10 cellular contexts compared by ENCODE assay signal in the genomic region with DNA sequence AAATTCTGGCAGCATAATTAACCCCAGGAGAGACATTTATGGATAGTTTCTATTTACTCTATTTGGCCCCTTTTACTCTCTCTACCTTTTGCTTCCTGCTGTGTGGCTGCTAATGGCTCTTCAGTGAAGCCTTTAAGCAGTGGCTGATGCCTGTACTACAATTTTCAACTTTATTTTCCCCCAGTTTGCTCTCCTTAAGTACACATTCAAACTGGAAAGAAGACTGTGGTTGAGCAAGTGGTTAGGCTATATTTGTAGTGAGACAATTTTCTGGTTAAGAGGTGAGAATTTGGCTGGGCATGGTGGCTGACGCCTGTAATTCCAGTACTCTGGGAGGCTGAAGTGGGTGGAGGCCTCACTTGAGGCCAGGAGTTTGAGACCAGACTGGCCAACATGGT. TPM values are rescaled to one million over a fixed set of nuclear protein-coding genes. Genes with fewer than 3 reads are reported as not detected.
DNase-seq lines count a peak whose midpoint lies in the region; ATAC-seq lines count a peak whose summit lies in the region.
"Had no signal": no experiment of that assay in that cellular context is flagged by ENCODE, and none has a peak within 500 bp of the region (broad histone marks: within the 10 kb centered on the region; RNA-seq: fewer than 3 reads in every experiment).

No MANE protein-coding gene starts in this region.

- peaks cover 2% of the 10 kb centered on the region for H3K9me3 Mint-ChIP-seq in activated naive CD8-positive, alpha-beta T cell treated with anti-CD3 and anti-CD28 coated beads, Interleukin-2, amount 10 ng/mL, durations not matched to agents 7 days and 5 days

- H3K27me3 Mint-ChIP-seq in activated naive CD8-positive, alpha-beta T cell treated with anti-CD3 and anti-CD28 coated beads, Interleukin-2, amount 10 ng/mL, durations not matched to agents 7 days and 5 days: no peaks in the 10 kb centered on the region

- H3K4me1 Mint-ChIP-seq in activated naive CD8-positive, alpha-beta T cell treated with anti-CD3 and anti-CD28 coated beads, Interleukin-2, amount 10 ng/mL, durations not matched to agents 7 days and 5 days: peaks cover 24% of the 10 kb centered on the region

- peak; percentile 22 for DNase-seq in activated CD4-positive, alpha-beta T cell treated with anti-CD3 and anti-CD28 coated beads for 48 hours
- DNase-seq in activated CD4-positive, alpha-beta T cell treated with anti-CD3 and anti-CD28 coated beads for 1 hour: no peak
- DNase-seq in activated naive CD8-positive, alpha-beta T cell treated with anti-CD3 and anti-CD28 coated beads, Interleukin-2, amount 10 ng/mL, durations not matched to agents 7 days and 5 days: no peak
- DNase-seq in stimulated activated CD8-positive, alpha-beta memory T cell treated with anti-CD3 and anti-CD28 coated beads, Interleukin-15, amount 100 ng/mL, for 48 hours (ENCODE audit: low read depth in 2 of 2): peak; percentile 13 to 21
- DNase-seq in C1 segment of cervical spinal cord (lab: John Stamatoyannopoulos, UW) (no peak), amniotic stem cell (lab: John Stamatoyannopoulos, UW) (no peak), NCI-H345 treated with DMSO at 0.1 percent for 48 hours (lab: John Stamatoyannopoulos, UW; ENCODE audit: unreplicated experiment) (no peak)
- DNase-seq: GF-D8, NCI-H2171 treated with DMSO at 0.1 percent for 48 hours had no signal

- H3K36me3 Mint-ChIP-seq in activated naive CD8-positive, alpha-beta T cell treated with anti-CD3 and anti-CD28 coated beads, Interleukin-2, amount 10 ng/mL, durations not matched to agents 7 days and 5 days: peaks cover 28% of the 10 kb centered on the region

- peak; percentile 39 for ATAC-seq in HG02798 (IDR thresholded peaks at IDR 0.05; ENCODE audit: poor library complexity, unreplicated experiment)
- peak; percentile 82 for ATAC-seq in activated naive CD8-positive, alpha-beta T cell treated with anti-CD3 and anti-CD28 coated beads, Interleukin-2, amount 10 ng/mL, durations not matched to agents 7 days and 5 days (ENCODE audit: low read depth)

- H3K27ac Mint-ChIP-seq in activated naive CD8-positive, alpha-beta T cell treated with anti-CD3 and anti-CD28 coated beads, Interleukin-2, amount 10 ng/mL, durations not matched to agents 7 days and 5 days: peak overlapping the region; percentile 84

- peak overlapping the region; percentile 38 for H3K4me3 Mint-ChIP-seq in activated naive CD8-positive, alpha-beta T cell treated with anti-CD3 and anti-CD28 coated beads, Interleukin-2, amount 10 ng/mL, durations not matched to agents 7 days and 5 days

- POLR2A ChIA-PET in activated naive CD8-positive, alpha-beta T cell treated with anti-CD3 and anti-CD28 coated beads, Interleukin-2, amount 10 ng/mL, durations not matched to agents 7 days and 5 days (lab: Charles Lee): interaction anchor here (0.7 to 2.9 kb wide), 2 partner anchors 9 to 111 kb away, joined by 3 to 25 read pairs; a partner anchor contains a TSS

RNA-seq across cellular contexts. Expression of a gene that starts 8.5 kb away (rescaled TPM):
- 10 to 100 TPM; 28.1 to 30.2 TPM for total RNA-seq in activated naive CD8-positive, alpha-beta T cell treated with anti-CD3 and anti-CD28 coated beads, Interleukin-2, amount 10 ng/mL, durations not matched to agents 7 days and 5 days

Comparison
In these comparisons a context has a peak if more than half of its experiments do, and no peak if none do; other contexts are left out.
1. DNase-seq: peak in activated CD4-positive, alpha-beta T cell treated with anti-CD3 and anti-CD28 coated beads for 48 hours (single experiment) and stimulated activated CD8-positive, alpha-beta memory T cell treated with anti-CD3 and anti-CD28 coated beads, Interleukin-15, amount 100 ng/mL, for 48 hours (2 of 2); none in activated CD4-positive, alpha-beta T cell treated with anti-CD3 and anti-CD28 coated beads for 1 hour (single experiment), activated naive CD8-positive, alpha-beta T cell treated with anti-CD3 and anti-CD28 coated beads, Interleukin-2, amount 10 ng/mL, durations not matched to agents 7 days and 5 days (single experiment), C1 segment of cervical spinal cord (0 of 14), amniotic stem cell (single experiment) and NCI-H345 treated with DMSO at 0.1 percent for 48 hours (single experiment).